In the genomic region with DNA sequence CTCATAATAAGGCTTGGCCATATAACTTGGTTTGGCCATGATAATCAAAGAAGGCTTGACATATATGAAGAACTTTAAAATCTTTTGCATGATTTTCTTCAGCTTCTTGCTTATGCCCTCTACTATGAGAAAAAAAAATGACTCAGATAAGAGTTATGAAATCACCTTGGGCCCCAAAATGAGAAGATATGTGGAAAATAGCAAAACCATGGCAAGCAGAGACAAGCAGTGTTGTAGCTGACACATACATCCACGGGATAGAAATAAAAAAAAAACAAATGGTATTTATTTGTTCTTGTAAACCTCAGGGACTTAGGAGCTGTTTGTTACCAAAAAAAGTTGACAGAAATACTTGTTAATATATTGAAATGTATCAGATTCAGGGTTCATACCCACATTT, we compare ENCODE assay signal across 26 cellular contexts.
DNase-seq lines count a peak whose midpoint lies in the region; FAIRE-seq and TF ChIP-seq lines count a peak whose summit lies in the region.
"Had no signal": no experiment of that assay in that cellular context is flagged by ENCODE, and none has a peak within 500 bp of the region (broad histone marks: within the 10 kb centered on the region; RNA-seq: fewer than 3 reads in every experiment).

No MANE protein-coding gene starts in this region.

- H3K4me1 Mint-ChIP-seq in activated naive CD4-positive, alpha-beta T cell treated with anti-CD3 and anti-CD28 coated beads for 36 hours (ENCODE audit: low read depth): no peaks in the 10 kb centered on the region
- H3K4me1 Mint-ChIP-seq: CD14-positive monocyte; CD8-positive, alpha-beta memory T cell; H9 had no signal

- H3K4me1 ChIP-seq in mammary epithelial cell (ENCODE audit: insufficient read depth, low read length): peaks cover 14% of the 10 kb centered on the region
- H3K4me1 ChIP-seq: BE2C; BLaER1 treated with 17β-estradiol and CSF1 and Interleukin-3, amounts not matched to agents 10 nM and 100 nM had no signal

- H3K4me3 Mint-ChIP-seq in activated naive CD4-positive, alpha-beta T cell treated with anti-CD3 and anti-CD28 coated beads for 36 hours: no peak overlapping the region
- H3K4me3 Mint-ChIP-seq: CD14-positive monocyte; CD4-positive, alpha-beta T cell; CD8-positive, alpha-beta memory T cell; H9 had no signal

- in situ Hi-C loops in mammary epithelial cell (cut with MboI; ENCODE audit: low sequenced_read_pairs in 2 of 2): no loop called here

- CTCF ChIA-PET in RWPE1 (lab: Yijun Ruan, JAX): interaction anchor here (0.6 kb wide), 1 partner anchor 42 kb away, joined by 4 read pairs; no protein-coding TSS in a partner anchor
- CTCF ChIA-PET in mammary epithelial cell (lab: Charles Lee; ENCODE audit: low non-redundant PET): no interaction called here
- CTCF ChIA-PET in activated naive CD4-positive, alpha-beta T cell treated with anti-CD3 and anti-CD28 coated beads for 36 hours (lab: Charles Lee): no interaction called here

- H3K79me2 ChIP-seq in mammary epithelial cell (ENCODE audit: insufficient read depth, low read length): no peaks in the 10 kb centered on the region

- peak overlapping the region; percentile 35 for H3K4me2 ChIP-seq in mammary epithelial cell (ENCODE audit: insufficient read depth, low read depth, low read length)
- H3K4me2 ChIP-seq: A549; BLaER1 treated with 17β-estradiol and CSF1 and Interleukin-3, amounts not matched to agents 10 nM and 100 nM had no signal

- no peaks in the 10 kb centered on the region for H3K36me3 Mint-ChIP-seq in activated naive CD4-positive, alpha-beta T cell treated with anti-CD3 and anti-CD28 coated beads for 36 hours (ENCODE audit: low read depth)
- H3K36me3 Mint-ChIP-seq: CD14-positive monocyte; CD8-positive, alpha-beta memory T cell had no signal

- dilution Hi-C loops in mammary epithelial cell (cut with HindIII; ENCODE audit: low sequenced_read_pairs): no loop called here

- H3K27me3 Mint-ChIP-seq in activated naive CD4-positive, alpha-beta T cell treated with anti-CD3 and anti-CD28 coated beads for 36 hours (ENCODE audit: low read depth): no peaks in the 10 kb centered on the region
- H3K27me3 Mint-ChIP-seq: CD4-positive, alpha-beta T cell; CD8-positive, alpha-beta memory T cell had no signal

- peaks cover 5% of the 10 kb centered on the region for H3K9me3 Mint-ChIP-seq in activated naive CD4-positive, alpha-beta T cell treated with anti-CD3 and anti-CD28 coated beads for 36 hours
- H3K9me3 Mint-ChIP-seq: H9 had no signal

- H3K27ac ChIP-seq in RWPE1: peak overlapping the region; percentile 35; the same call in 1 of the 2 replicates
- peak overlapping the region; percentile 55 for H3K27ac ChIP-seq in mammary epithelial cell (ENCODE audit: insufficient read depth, low read depth, low read length)
- no peak overlapping the region for H3K27ac ChIP-seq in epithelial cell of prostate
- H3K27ac ChIP-seq: A549; BLaER1 treated with 17β-estradiol and CSF1 and Interleukin-3, amounts not matched to agents 10 nM and 100 nM; GM23248 had no signal

- POLR2A ChIA-PET in RWPE1 (lab: Yijun Ruan, JAX; ENCODE audit: low non-redundant PET): no interaction called here

- no peak overlapping the region for H2AFZ ChIP-seq in mammary epithelial cell (ENCODE audit: low read depth, low read length)
- H2AFZ ChIP-seq: GM23248 had no signal

- no peak overlapping the region for H3K9ac ChIP-seq in mammary epithelial cell (ENCODE audit: insufficient read depth, low read length)
- H3K9ac ChIP-seq: BLaER1 treated with 17β-estradiol and CSF1 and Interleukin-3, amounts not matched to agents 10 nM and 100 nM; GM23248 had no signal

- H3K9me3 ChIP-seq in mammary epithelial cell (replicated peaks; ENCODE audit: insufficient read depth, low read length): no peaks in the 10 kb centered on the region
- H3K9me3 ChIP-seq: A549; BE2C; BLaER1 treated with 17β-estradiol and CSF1 and Interleukin-3, amounts not matched to agents 10 nM and 100 nM had no signal

- peak; percentile 28 for DNase-seq in HPDE6-E6E7 (ENCODE audit: extremely low spot score)
- DNase-seq in RWPE1 (ENCODE audit: low spot score): peak; percentile 26
- peak; percentile 80 for DNase-seq in mammary epithelial cell
- DNase-seq in epithelial cell of prostate (ENCODE audit: low read depth, low spot score): peak; percentile 50
- no peak for DNase-seq in GM19239 (ENCODE audit: insufficient read length, low spot score)
- no peak for DNase-seq in hepatic stellate cell (ENCODE audit: low spot score)
- no peak for DNase-seq in cardiac septum (ENCODE audit: low spot score)
- DNase-seq in activated naive CD4-positive, alpha-beta T cell treated with anti-CD3 and anti-CD28 coated beads for 36 hours: no peak
- DNase-seq: 8988T; ACHN; AML-193; BE2C; CD4-positive, alpha-beta T cell; CD8-positive, alpha-beta memory T cell; DMS 273 treated with DMSO at 0.1 percent for 48 hours; DMS79; EL; GDM1; GM23248; H9 had no signal

- FAIRE-seq in GM19239 (lab: Jason Lieb, UNC): no peak
- FAIRE-seq: A549, D721Med, GM12878, H1 had no signal

- H3K4me3 ChIP-seq in mammary epithelial cell (replicated peaks in 1 of 3; ENCODE audit: insufficient read depth in 1 of 3, low read depth in 2 of 3, low read length in 3 of 3): no peak overlapping the region
- H3K4me3 ChIP-seq: A549; BLaER1 treated with 17β-estradiol and CSF1 and Interleukin-3, amounts not matched to agents 10 nM and 100 nM; GM12878; GM23248 had no signal

- no peaks in the 10 kb centered on the region for H4K20me1 ChIP-seq in mammary epithelial cell (ENCODE audit: insufficient read depth, low read length)
- H4K20me1 ChIP-seq: BLaER1 treated with 17β-estradiol and CSF1 and Interleukin-3, amounts not matched to agents 10 nM and 100 nM had no signal

- H3K27me3 ChIP-seq in mammary epithelial cell (ENCODE audit: insufficient read depth, low read length): no peaks in the 10 kb centered on the region
- H3K27me3 ChIP-seq: BE2C; BLaER1 treated with 17β-estradiol and CSF1 and Interleukin-3, amounts not matched to agents 10 nM and 100 nM had no signal

- intact Hi-C loops in mammary epithelial cell (cut with micrococcal nuclease): no loop called here
- intact Hi-C loops in cardiac septum (cut with DNase I): no loop called here
- intact Hi-C loops in activated naive CD4-positive, alpha-beta T cell treated with anti-CD3 and anti-CD28 coated beads for 36 hours (cut with micrococcal nuclease): no loop called here

- H3K36me3 ChIP-seq in mammary epithelial cell (ENCODE audit: insufficient read depth, low read length): no peaks in the 10 kb centered on the region
- H3K36me3 ChIP-seq: BE2C; BLaER1 treated with 17β-estradiol and CSF1 and Interleukin-3, amounts not matched to agents 10 nM and 100 nM had no signal

- no peak overlapping the region for H3K27ac Mint-ChIP-seq in activated naive CD4-positive, alpha-beta T cell treated with anti-CD3 and anti-CD28 coated beads for 36 hours
- H3K27ac Mint-ChIP-seq: CD14-positive monocyte; CD4-positive, alpha-beta T cell; CD8-positive, alpha-beta memory T cell; H9 had no signal

- WGBS in mammary epithelial cell (ENCODE audit: low coverage, missing lambda C conversion rate): 0% methylated on average over 1 of the region's 1 CpG

- TF ChIP-seq CTCF in RWPE1 (conservative IDR thresholded peaks at IDR 0.05; ENCODE audit: low read depth) (no peak), mammary epithelial cell (conservative IDR thresholded peaks at IDR 0.05 in 1 of 2, IDR thresholded peaks at IDR 0.05 in 1 of 2; ENCODE audit: extremely low read depth in 1 of 2, insufficient read depth in 1 of 2, low read depth in 1 of 2, low read length in 2 of 2) (no peak)

- BruUV-seq in mammary epithelial cell (replicated peaks; lab: Mats Ljungman, UMichigan): no TSS peak

Comparison
In these comparisons a context has a peak if more than half of its experiments do, and no peak if none do; other contexts are left out.
1. DNase-seq: peak in HPDE6-E6E7 (single experiment), RWPE1 (single experiment), mammary epithelial cell (single experiment) and epithelial cell of prostate (single experiment); none in GM19239 (single experiment), hepatic stellate cell (single experiment), cardiac septum (single experiment) and activated naive CD4-positive, alpha-beta T cell treated with anti-CD3 and anti-CD28 coated beads for 36 hours (single experiment).